8 cellular contexts compared by ENCODE assay signal in the genomic region with DNA sequence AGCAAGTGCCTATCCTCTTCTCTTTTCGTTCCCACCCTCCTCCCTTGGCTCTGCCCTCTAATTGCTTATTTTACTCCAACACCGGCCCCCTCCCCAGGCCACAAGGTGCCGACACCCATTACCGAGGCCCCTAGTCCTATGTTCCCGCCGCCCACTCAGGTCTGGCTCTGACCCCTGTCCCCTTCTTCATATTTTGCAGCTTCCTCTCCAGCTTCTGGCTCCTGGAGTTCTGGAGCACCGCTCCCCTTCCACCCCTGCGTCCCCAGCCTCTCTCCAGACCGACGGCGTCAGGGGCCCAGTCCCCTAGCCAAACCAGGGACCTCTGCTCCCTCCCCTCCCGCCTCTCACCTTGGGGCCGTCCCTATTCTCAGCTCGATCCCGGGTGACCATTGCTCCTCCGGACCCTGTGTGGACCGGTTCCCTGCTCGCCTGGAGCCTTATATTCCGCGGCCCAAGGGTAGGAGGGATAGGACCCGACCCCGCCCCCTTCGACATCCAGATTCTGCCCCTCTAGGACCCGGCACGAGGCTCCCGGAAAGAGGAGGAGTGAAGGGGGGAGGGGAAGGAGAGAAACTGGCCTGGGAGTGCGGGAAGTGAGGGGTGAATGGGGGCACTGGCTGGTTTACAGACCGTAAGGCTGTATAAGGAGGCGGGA. TPM values are rescaled to one million over a fixed set of nuclear protein-coding genes. Genes with fewer than 3 reads are reported as not detected.
DNase-seq lines count a peak whose midpoint lies in the region; ATAC-seq and TF ChIP-seq lines count a peak whose summit lies in the region.

A gene (minus strand): TSS at position 412 of the 655 bp plus-strand sequence. CDS start 22 bp downstream, at position 390.

- DNase-seq in EH (ENCODE audit: low read depth) (peak; percentile 32), Karpas-422 (no peak), cardiac fibroblast (ENCODE audit: low read depth in 2 of 2) (peak in 1 of 2 donors; percentile 26), NCI-H2029 treated with DMSO at 0.1 percent for 48 hours (lab: John Stamatoyannopoulos, UW) (no peak), NCI-H1694 (lab: John Stamatoyannopoulos, UW) (no peak)
- peak in 1 of 9 donors; percentile 13 for DNase-seq in naive thymus-derived CD4-positive, alpha-beta T cell

- peaks cover 0 to 43% (median 0%) of the 10 kb centered on the region in 11 donors for H3K9me3 Mint-ChIP-seq in naive thymus-derived CD4-positive, alpha-beta T cell

- CTCF ChIA-PET in naive thymus-derived CD4-positive, alpha-beta T cell (lab: Charles Lee): interaction anchor here (0.5 to 2.2 kb wide), 4 partner anchors 15 to 177 kb away, joined by 3 to 6 read pairs (median 4); no protein-coding TSS in a partner anchor

- H3K27me3 Mint-ChIP-seq in naive thymus-derived CD4-positive, alpha-beta T cell: peaks cover 0 to 58% (median 30%) of the 10 kb centered on the region in 5 donors

- no peaks in the 10 kb centered on the region for H4K20me1 ChIP-seq in Karpas-422 (ENCODE audit: insufficient read depth, low read depth, low read length)

- H3K4me3 Mint-ChIP-seq in naive thymus-derived CD4-positive, alpha-beta T cell: peak within 1 kb of the TSS; percentile 88 to 99 (median 92)

- peaks cover 46 to 70% (median 65%) of the 10 kb centered on the region in 7 donors for H3K4me1 Mint-ChIP-seq in naive thymus-derived CD4-positive, alpha-beta T cell

- no peaks in the 10 kb centered on the region for H3K79me2 ChIP-seq in Karpas-422 (ENCODE audit: low read length)

- POLR2A ChIA-PET in naive thymus-derived CD4-positive, alpha-beta T cell (lab: Charles Lee): interaction anchor here (0.6 to 3.9 kb wide), 15 partner anchors 12 to 174 kb away, joined by 3 to 30 read pairs (median 5); a partner anchor contains a TSS

- ATAC-seq in naive thymus-derived CD4-positive, alpha-beta T cell: no peak
- ATAC-seq in GM18511 (IDR thresholded peaks at IDR 0.05; ENCODE audit: unreplicated experiment): no peak
- no peak for ATAC-seq in HG03565 (IDR thresholded peaks at IDR 0.05; ENCODE audit: unreplicated experiment)

- intact Hi-C loops in naive thymus-derived CD4-positive, alpha-beta T cell (cut with micrococcal nuclease): loop anchor here (1.0 kb wide), 2 partner anchors 14 to 32 kb away; no protein-coding TSS in a partner anchor

- no peaks in the 10 kb centered on the region for H3K27me3 ChIP-seq in Karpas-422 (ENCODE audit: low read length)
- H3K27me3 ChIP-seq in naive thymus-derived CD4-positive, alpha-beta T cell (ENCODE audit: control insufficient read depth in 2 of 2, insufficient read depth in 2 of 2, low read length in 2 of 2): peaks cover 0 to 3% of the 10 kb centered on the region in 2 donors

- H3K27ac ChIP-seq in Karpas-422 (ENCODE audit: low read length): no peak within 1 kb of the TSS
- no peak within 1 kb of the TSS for H3K27ac ChIP-seq in naive thymus-derived CD4-positive, alpha-beta T cell (ENCODE audit: low read depth, low read length)

- H3K4me1 ChIP-seq in Karpas-422 (ENCODE audit: low read length): peaks cover 76% of the 10 kb centered on the region
- H3K4me1 ChIP-seq in naive thymus-derived CD4-positive, alpha-beta T cell (ENCODE audit: control insufficient read depth in 2 of 2, insufficient read depth in 2 of 2, low read length in 2 of 2): peaks cover 51 to 52% of the 10 kb centered on the region in 2 donors

- H3K9me2 ChIP-seq in Karpas-422 (replicated peaks; ENCODE audit: insufficient read depth, low read length): no peaks in the 10 kb centered on the region

- TF ChIP-seq CTCF in cardiac fibroblast (IDR thresholded peaks at IDR 0.05; ENCODE audit: low read depth, low read length): no peak

- H3K9me3 ChIP-seq in Karpas-422 (ENCODE audit: low read length): no peaks in the 10 kb centered on the region
- H3K9me3 ChIP-seq in naive thymus-derived CD4-positive, alpha-beta T cell (ENCODE audit: control insufficient read depth in 2 of 3, low read length in 3 of 3): no peaks in the 10 kb centered on the region

- H3K4me3 ChIP-seq in Karpas-422 (ENCODE audit: low read length): peak within 1 kb of the TSS; percentile 92
- peak within 1 kb of the TSS; percentile 53 to 70 for H3K4me3 ChIP-seq in cardiac fibroblast (replicated peaks in 1 of 2; ENCODE audit: low read depth in 2 of 2, low read length in 2 of 2)
- H3K4me3 ChIP-seq in naive thymus-derived CD4-positive, alpha-beta T cell (ENCODE audit: low read length): peak within 1 kb of the TSS; percentile 96

- peaks cover 0 to 8% (median 0%) of the 10 kb centered on the region in 5 donors for H3K36me3 Mint-ChIP-seq in naive thymus-derived CD4-positive, alpha-beta T cell

- peak within 1 kb of the TSS; percentile 100 for H3K4me2 ChIP-seq in Karpas-422 (ENCODE audit: low read depth, low read length, poor library complexity, severe bottlenecking)

- peak within 1 kb of the TSS; percentile 73 to 99 (median 94) for H3K27ac Mint-ChIP-seq in naive thymus-derived CD4-positive, alpha-beta T cell

- H3K9ac ChIP-seq in Karpas-422 (ENCODE audit: low read length): peak within 1 kb of the TSS; percentile 91

- H3K36me3 ChIP-seq in Karpas-422 (ENCODE audit: insufficient read depth, low read length): no peaks in the 10 kb centered on the region
- no peaks in the 10 kb centered on the region for H3K36me3 ChIP-seq in naive thymus-derived CD4-positive, alpha-beta T cell (ENCODE audit: control insufficient read depth in 2 of 3, insufficient read depth in 3 of 3, low read length in 3 of 3)

- peak within 1 kb of the TSS; percentile 63; the same call in 1 of the 2 replicates for H2AFZ ChIP-seq in Karpas-422 (ENCODE audit: low read length)

RNA-seq across cellular contexts. Expression of the gene that starts here (rescaled TPM):
- total RNA-seq in Karpas-422 (2014; rRNA removed; shearing (Covaris generic); ENCODE audit: low replicate concordance): 0.37 and 2.1 TPM in 2 replicates
- under 1 TPM; 0.22 to 0.98 (median 0.41) TPM for total RNA-seq in naive thymus-derived CD4-positive, alpha-beta T cell
- polyA plus RNA-seq in naive thymus-derived CD4-positive, alpha-beta T cell: not detected
